Comparison of ENCODE assay signal across 8 cellular contexts in the genomic region with DNA sequence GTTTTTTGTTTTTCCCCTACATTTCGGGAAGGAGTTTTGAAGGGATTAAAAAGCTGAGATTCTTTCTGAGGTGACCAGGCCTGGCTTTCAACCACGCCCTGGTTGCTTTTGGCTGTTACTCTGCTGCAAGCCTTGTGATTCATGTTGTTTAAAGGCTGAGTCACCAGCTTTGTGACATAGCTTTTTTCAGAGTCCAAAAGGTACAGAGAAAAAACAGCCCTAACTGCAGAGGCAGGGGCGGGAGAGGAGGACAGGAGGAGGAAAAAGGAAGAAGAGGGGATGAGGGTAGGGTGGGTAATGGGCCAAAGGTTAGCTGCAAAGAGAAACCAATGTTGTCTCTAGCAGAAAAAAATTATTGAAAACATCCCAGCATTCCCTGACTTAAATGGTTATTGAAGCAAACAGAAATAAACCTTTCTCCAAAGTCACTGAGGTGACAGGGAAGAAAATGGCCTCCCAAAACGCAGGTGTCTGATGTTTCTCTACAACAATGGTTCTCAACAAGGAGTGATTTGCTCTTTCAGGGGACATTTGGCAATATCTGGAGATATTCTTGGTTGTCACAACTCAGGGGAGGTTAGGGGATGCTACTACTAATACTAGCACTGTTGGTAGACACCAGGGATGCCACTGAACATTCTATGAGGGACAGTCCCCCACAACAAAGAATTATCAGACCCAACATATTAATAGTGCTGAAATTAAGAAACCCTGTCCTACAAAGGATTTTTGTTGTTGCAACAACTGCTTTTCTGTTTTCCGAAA. TPM values are rescaled to one million over a fixed set of nuclear protein-coding genes. Genes with fewer than 3 reads are reported as not detected.
DNase-seq lines count a peak whose midpoint lies in the region; ATAC-seq and TF ChIP-seq lines count a peak whose summit lies in the region.

No MANE protein-coding gene starts in this region.

- peaks cover 6% of the 10 kb centered on the region for H3K27me3 Mint-ChIP-seq in activated naive CD4-positive, alpha-beta T cell treated with anti-CD3 and anti-CD28 coated beads for 36 hours (ENCODE audit: low read depth)
- no peaks in the 10 kb centered on the region for H3K27me3 Mint-ChIP-seq in progenitor cell of endocrine pancreas

- intact Hi-C loops in activated naive CD4-positive, alpha-beta T cell treated with anti-CD3 and anti-CD28 coated beads for 36 hours (cut with micrococcal nuclease), result loop anchor here (1.0 to 5.0 kb wide), 10 partner anchors 12 to 1549 kb away; partner anchors contain the start of genes ATP6V0A2, DHX37, KMT5A and NCOR2
- intact Hi-C loops in Right ventricle myocardium inferior (cut with DNase I), result loop anchor here (1.0 to 5.0 kb wide), 3 partner anchors 11 to 256 kb away; no protein-coding TSS in a partner anchor

- TF ChIP-seq CTCF in progenitor cell of endocrine pancreas (IDR thresholded peaks at IDR 0.05; ENCODE audit: unreplicated experiment) (no peak), GM20000 (IDR thresholded peaks at IDR 0.05; ENCODE audit: extremely low read depth, missing control alignments) (no peak)

- H3K4me1 Mint-ChIP-seq in activated naive CD4-positive, alpha-beta T cell treated with anti-CD3 and anti-CD28 coated beads for 36 hours (ENCODE audit: low read depth), result peaks cover 79% of the 10 kb centered on the region
- peaks cover 46% of the 10 kb centered on the region for H3K4me1 Mint-ChIP-seq in progenitor cell of endocrine pancreas (ENCODE audit: low read depth)

- CTCF ChIA-PET in activated naive CD4-positive, alpha-beta T cell treated with anti-CD3 and anti-CD28 coated beads for 36 hours (lab: Charles Lee), result interaction anchor here (0.6 to 9.2 kb wide), 5 partner anchors 8 to 42 kb away, joined by 3 to 113 read pairs (median 8); no protein-coding TSS in a partner anchor

- H3K27ac Mint-ChIP-seq in activated naive CD4-positive, alpha-beta T cell treated with anti-CD3 and anti-CD28 coated beads for 36 hours, result peak overlapping the region; percentile 100
- H3K27ac Mint-ChIP-seq in progenitor cell of endocrine pancreas, result peak overlapping the region; percentile 98

- H3K9me3 Mint-ChIP-seq in activated naive CD4-positive, alpha-beta T cell treated with anti-CD3 and anti-CD28 coated beads for 36 hours, result no peaks in the 10 kb centered on the region
- H3K9me3 Mint-ChIP-seq in progenitor cell of endocrine pancreas (ENCODE audit: low read depth), result no peaks in the 10 kb centered on the region

- peak overlapping the region; percentile 73 for H3K4me3 Mint-ChIP-seq in activated naive CD4-positive, alpha-beta T cell treated with anti-CD3 and anti-CD28 coated beads for 36 hours
- peak overlapping the region; percentile 100 for H3K4me3 Mint-ChIP-seq in progenitor cell of endocrine pancreas (ENCODE audit: low read depth)

- peak; percentile 36 for ATAC-seq in Right ventricle myocardium inferior
- ATAC-seq in GM21526 (IDR thresholded peaks at IDR 0.05; ENCODE audit: low FRiP score, unreplicated experiment), result no peak
- ATAC-seq in HG03025 (IDR thresholded peaks at IDR 0.05; ENCODE audit: low FRiP score, unreplicated experiment), result no peak

- DNase-seq in A172 (ENCODE audit: low spot score) (peak; percentile 93), HT-29 (ENCODE audit: low spot score) (peak; percentile 89), Right ventricle myocardium inferior (ENCODE audit: missing footprints) (no peak), progenitor cell of endocrine pancreas (ENCODE audit: low spot score, unreplicated experiment) (no peak), GM20000 (ENCODE audit: low spot score) (no peak)
- peak; percentile 71 for DNase-seq in activated naive CD4-positive, alpha-beta T cell treated with anti-CD3 and anti-CD28 coated beads for 36 hours

- peaks cover 28% of the 10 kb centered on the region for H3K36me3 Mint-ChIP-seq in activated naive CD4-positive, alpha-beta T cell treated with anti-CD3 and anti-CD28 coated beads for 36 hours (ENCODE audit: low read depth)
- peaks cover 23% of the 10 kb centered on the region for H3K36me3 Mint-ChIP-seq in progenitor cell of endocrine pancreas (ENCODE audit: insufficient read depth)

RNA-seq across cellular contexts. Expression of gene UBC, which starts 2.1 kb away (rescaled TPM):
- 1,288 and 1,521 TPM in 2 replicates for total RNA-seq in A172 (2014; rRNA removed; shearing (Covaris generic))
- total RNA-seq in HT-29 (2014; rRNA removed; shearing (Covaris generic)), result 1,727 and 1,789 TPM in 2 replicates
- total RNA-seq in activated naive CD4-positive, alpha-beta T cell treated with anti-CD3 and anti-CD28 coated beads for 36 hours, result 1,000 to 10,000 TPM; 1,036 to 1,066 TPM
- 1,199 TPM for total RNA-seq in Right ventricle myocardium inferior
- 630 and 645 TPM in 2 replicates for total RNA-seq in progenitor cell of endocrine pancreas

RNA-seq across cellular contexts. Expression of gene SCARB1, which starts 52.9 kb away (rescaled TPM):
- total RNA-seq in A172 (2014; rRNA removed; shearing (Covaris generic)), result 16.4 and 27.3 TPM in 2 replicates
- total RNA-seq in HT-29 (2014; rRNA removed; shearing (Covaris generic)), result 83.9 and 84.9 TPM in 2 replicates
- total RNA-seq in activated naive CD4-positive, alpha-beta T cell treated with anti-CD3 and anti-CD28 coated beads for 36 hours, result 10 to 100 TPM; 18.2 to 18.3 TPM
- total RNA-seq in Right ventricle myocardium inferior (14.1 TPM), progenitor cell of endocrine pancreas (20.6 and 21.5 TPM in 2 replicates)

Comparison
In these comparisons a context has a peak if more than half of its experiments do, and no peak if none do; other contexts are left out.
1. DNase-seq: peak in A172 (single experiment), HT-29 (single experiment) and activated naive CD4-positive, alpha-beta T cell treated with anti-CD3 and anti-CD28 coated beads for 36 hours (single experiment); none in Right ventricle myocardium inferior (single experiment), progenitor cell of endocrine pancreas (single experiment) and GM20000 (single experiment).